ENCODE assay signal across 8 cellular contexts in the genomic region with DNA sequence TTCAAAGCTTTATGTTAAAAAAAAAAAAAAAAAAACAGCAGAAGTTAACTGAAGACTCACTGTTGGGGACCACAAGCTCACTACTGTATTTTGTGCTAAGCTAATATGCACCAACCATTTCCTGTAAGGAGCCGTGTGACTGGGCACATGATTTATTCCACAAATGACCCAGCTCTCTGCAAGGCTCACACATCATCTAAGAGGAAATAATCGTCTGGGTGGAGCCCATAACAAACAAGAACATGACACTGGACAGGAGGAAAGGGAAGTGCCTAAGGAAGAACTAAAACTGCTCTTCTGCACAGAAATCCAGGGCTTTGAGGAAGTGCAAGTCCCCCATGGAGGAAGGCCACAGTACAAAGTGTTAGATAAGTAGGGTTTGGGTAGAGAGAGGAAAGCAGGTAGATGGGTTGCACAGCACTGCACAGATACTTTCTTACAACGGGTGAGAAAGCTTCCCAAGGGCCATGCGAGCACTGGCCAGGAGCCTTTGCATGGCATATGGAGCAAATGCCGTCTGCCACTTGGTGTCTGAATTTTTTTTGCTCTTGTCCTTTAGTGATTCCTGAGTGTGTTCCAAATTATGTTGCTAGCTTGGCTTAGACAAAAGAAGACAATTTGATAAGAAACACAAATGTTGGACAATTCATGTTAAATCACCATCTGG. TPM values are rescaled to one million over a fixed set of nuclear protein-coding genes. Genes with fewer than 3 reads are reported as not detected.
DNase-seq lines count a peak whose midpoint lies in the region; ATAC-seq, FAIRE-seq and TF ChIP-seq lines count a peak whose summit lies in the region.

No MANE protein-coding gene starts in this region.

- no peaks in the 10 kb centered on the region for H3K27me3 Mint-ChIP-seq in astrocyte (ENCODE audit: low read depth, unreplicated experiment)

- peaks cover 100% of the 10 kb centered on the region for H3K79me2 ChIP-seq in astrocyte (ENCODE audit: insufficient read depth, low read length)
- peaks cover 96% of the 10 kb centered on the region for H3K79me2 ChIP-seq in keratinocyte (ENCODE audit: control insufficient read depth, insufficient read depth, low read length)

- peak; percentile 35 for DNase-seq in NCI-H510A treated with DMSO at 0.1 percent for 48 hours (lab: John Stamatoyannopoulos, UW)
- DNase-seq in NCI-H510A (lab: John Stamatoyannopoulos, UW), result no peak
- peak; percentile 24 for DNase-seq in NCI-H526 treated with DMSO at 0.1 percent for 48 hours (lab: John Stamatoyannopoulos, UW)
- peak; percentile 48 for DNase-seq in astrocyte (ENCODE audit: low read depth)
- no peak for DNase-seq in keratinocyte (ENCODE audit: low read depth, low spot score)
- no peak for DNase-seq in HPDE6-E6E7 (ENCODE audit: extremely low spot score)

- peak overlapping the region; percentile 98 for H3K27ac Mint-ChIP-seq in astrocyte (ENCODE audit: unreplicated experiment)

- H3K36me3 ChIP-seq in astrocyte (ENCODE audit: insufficient read depth, low read length) (no peaks in the 10 kb centered on the region), keratinocyte (ENCODE audit: control insufficient read depth in 2 of 2, extremely low read depth in 1 of 2, insufficient read depth in 2 of 2, low read length in 2 of 2) (peaks cover 3 to 44% of the 10 kb centered on the region in 2 experiments), stomach smooth muscle (ENCODE audit: control insufficient read depth in 2 of 2, insufficient read depth in 2 of 2, low read length in 2 of 2) (peaks cover 0 to 1% of the 10 kb centered on the region in 2 donors)

- peak overlapping the region; percentile 24 for H3K4me2 ChIP-seq in astrocyte (ENCODE audit: low read length)
- H3K4me2 ChIP-seq in keratinocyte (ENCODE audit: control insufficient read depth, extremely low read depth, insufficient read depth, low read depth, low read length), result peak overlapping the region; percentile 52

- H2AFZ ChIP-seq in astrocyte (ENCODE audit: low read depth, low read length), result no peak overlapping the region
- no peak overlapping the region for H2AFZ ChIP-seq in keratinocyte (ENCODE audit: control insufficient read depth, low read length)

- H3K4me1 ChIP-seq in astrocyte (ENCODE audit: insufficient read depth, low read length) (peaks cover 51% of the 10 kb centered on the region), keratinocyte (ENCODE audit: control insufficient read depth, extremely low read depth, insufficient read depth, low read length) (peaks cover 62% of the 10 kb centered on the region), stomach smooth muscle (ENCODE audit: control insufficient read depth, insufficient read depth, low read length) (peaks cover 43% of the 10 kb centered on the region)

- H3K27ac ChIP-seq in astrocyte (ENCODE audit: low read depth, low read length) (peak overlapping the region; percentile 94), keratinocyte (ENCODE audit: control insufficient read depth, insufficient read depth, low read length) (peak overlapping the region; percentile 97), stomach smooth muscle (ENCODE audit: low read length) (peak overlapping the region; percentile 18)

- H3K36me3 Mint-ChIP-seq in astrocyte (ENCODE audit: low read depth, unreplicated experiment), result peaks cover 3% of the 10 kb centered on the region

- peak overlapping the region; percentile 7 for H3K4me3 Mint-ChIP-seq in astrocyte (ENCODE audit: unreplicated experiment)

- H3K9me3 ChIP-seq in astrocyte (ENCODE audit: insufficient read depth, low read depth, low read length) (no peaks in the 10 kb centered on the region), keratinocyte (ENCODE audit: control insufficient read depth, low read depth, low read length) (no peaks in the 10 kb centered on the region), stomach smooth muscle (ENCODE audit: control insufficient read depth in 2 of 2, low read length in 2 of 2) (no peaks in the 10 kb centered on the region)

- no peak for TF ChIP-seq CTCF in astrocyte (IDR thresholded peaks at IDR 0.05; ENCODE audit: insufficient read depth, low read depth, low read length)
- TF ChIP-seq CTCF in keratinocyte (optimal IDR thresholded peaks at IDR 0.05 in 1 of 3, IDR thresholded peaks at IDR 0.05 in 1 of 3, conservative IDR thresholded peaks at IDR 0.05 in 1 of 3; ENCODE audit: extremely low read depth in 1 of 3, insufficient read depth in 2 of 3, low read length in 3 of 3), result no peak

- peaks cover 71% of the 10 kb centered on the region for H3K4me1 Mint-ChIP-seq in astrocyte (ENCODE audit: low read depth, unreplicated experiment)

- no peaks in the 10 kb centered on the region for H3K27me3 ChIP-seq in astrocyte (ENCODE audit: insufficient read depth, low read length)
- H3K27me3 ChIP-seq in keratinocyte (ENCODE audit: control insufficient read depth, extremely low read depth, insufficient read depth, low read length), result no peaks in the 10 kb centered on the region
- H3K27me3 ChIP-seq in stomach smooth muscle (ENCODE audit: control insufficient read depth in 1 of 2, insufficient read depth in 2 of 2, low read length in 2 of 2), result no peaks in the 10 kb centered on the region

- H4K20me1 ChIP-seq in astrocyte (ENCODE audit: insufficient read depth, low read length) (peaks cover 76% of the 10 kb centered on the region), keratinocyte (ENCODE audit: control insufficient read depth, extremely low read depth, insufficient read depth, low read length) (peaks cover 42% of the 10 kb centered on the region)

- FAIRE-seq in astrocyte (lab: Jason Lieb, UNC) (no peak), keratinocyte (lab: Jason Lieb, UNC) (no peak)

- H3K4me3 ChIP-seq in astrocyte (ENCODE audit: insufficient read depth, low read depth, low read length) (no peak overlapping the region), keratinocyte (ENCODE audit: control insufficient read depth in 2 of 3, extremely low read depth in 1 of 3, insufficient read depth in 2 of 3, low read depth in 1 of 3, low read length in 3 of 3) (peak overlapping the region in 1 of 3 experiments; percentile 30), stomach smooth muscle (ENCODE audit: low read length in 2 of 2) (peak overlapping the region; percentile 31 to 47)

- dilution Hi-C loops in keratinocyte (cut with MboI; ENCODE audit: extremely low pct_ligation_motif_present, low sequenced_read_pairs), result no loop called here

- peak; percentile 57 for ATAC-seq in HG02678 (IDR thresholded peaks at IDR 0.05; ENCODE audit: unreplicated experiment)

- peaks cover 5% of the 10 kb centered on the region for H3K9me1 ChIP-seq in keratinocyte (ENCODE audit: control insufficient read depth, extremely low read depth, insufficient read depth, low read length)

- no peaks in the 10 kb centered on the region for H3K9me3 Mint-ChIP-seq in astrocyte (ENCODE audit: unreplicated experiment)

- H3K9ac ChIP-seq in astrocyte (ENCODE audit: low read length), result peak overlapping the region; percentile 30
- H3K9ac ChIP-seq in keratinocyte (ENCODE audit: control insufficient read depth, extremely low read depth, insufficient read depth, low read length), result peak overlapping the region; percentile 35
- H3K9ac ChIP-seq in stomach smooth muscle (ENCODE audit: low read length in 2 of 2), result no peak overlapping the region

RNA-seq across cellular contexts. Expression of a gene that starts 24.5 kb away (rescaled TPM):
- total RNA-seq in astrocyte, result 81.0 and 83.3 TPM in 2 replicates
- polyA plus RNA-seq in keratinocyte, result 148 to 209 TPM (median 177 TPM) in 3 replicates
- polyA plus RNA-seq in keratinocyte (2011; ENCODE audit: low read depth), result 270 TPM
- polyA plus RNA-seq in keratinocyte (2011; cell fraction: cytosol; rRNA removed), result 125 and 255 TPM in 2 replicates
- polyA plus RNA-seq in keratinocyte (2011; cell fraction: nucleus; rRNA removed), result 188 and 209 TPM in 2 replicates
- 73.8 and 149 TPM in 2 replicates for polyA plus RNA-seq in keratinocyte (2012; ENCODE audit: low replicate concordance)
- 111 to 217 TPM (median 195 TPM) in 3 replicates for polyA minus RNA-seq in keratinocyte
- 156 TPM for polyA minus RNA-seq in keratinocyte (2011; cell fraction: cytosol; rRNA and poly(A)+ RNA removed)
- polyA minus RNA-seq in keratinocyte (2011; cell fraction: nucleus; rRNA and poly(A)+ RNA removed), result 72.8 and 148 TPM in 2 replicates

RNA-seq across cellular contexts. Expression of a gene that starts 27.5 kb away (rescaled TPM):
- total RNA-seq in astrocyte, result 147 and 184 TPM in 2 replicates
- 53.1 to 178 TPM (median 74.6 TPM) in 3 replicates for polyA plus RNA-seq in keratinocyte
- polyA plus RNA-seq in keratinocyte (2011; ENCODE audit: low read depth), result 162 TPM
- polyA plus RNA-seq in keratinocyte (2011; cell fraction: cytosol; rRNA removed), result 90.2 and 96.4 TPM in 2 replicates
- polyA plus RNA-seq in keratinocyte (2011; cell fraction: nucleus; rRNA removed), result 71.8 and 126 TPM in 2 replicates
- polyA plus RNA-seq in keratinocyte (2012; ENCODE audit: low replicate concordance), result 140 and 399 TPM in 2 replicates
- 9.2 to 36.1 TPM (median 10.7 TPM) in 3 replicates for polyA minus RNA-seq in keratinocyte
- polyA minus RNA-seq in keratinocyte (2011; cell fraction: cytosol; rRNA and poly(A)+ RNA removed), result 23.8 TPM
- 17.0 and 32.5 TPM in 2 replicates for polyA minus RNA-seq in keratinocyte (2011; cell fraction: nucleus; rRNA and poly(A)+ RNA removed)

Comparison
In these comparisons a context has a peak if more than half of its experiments do, and no peak if none do; other contexts are left out.
1. DNase-seq: peak in NCI-H510A treated with DMSO at 0.1 percent for 48 hours (single experiment), NCI-H526 treated with DMSO at 0.1 percent for 48 hours (single experiment) and astrocyte (single experiment); none in NCI-H510A (single experiment), keratinocyte (single experiment) and HPDE6-E6E7 (single experiment).
2. H3K27ac ChIP-seq: peak in every context shown above with its lines; median percentile 97 in keratinocyte; 94 in astrocyte; 18 in stomach smooth muscle.
3. H3K9ac ChIP-seq: peak in astrocyte (single experiment) and keratinocyte (single experiment); none in stomach smooth muscle (0 of 2).